ENCODE assay signal across 20 cellular contexts in the genomic region with DNA sequence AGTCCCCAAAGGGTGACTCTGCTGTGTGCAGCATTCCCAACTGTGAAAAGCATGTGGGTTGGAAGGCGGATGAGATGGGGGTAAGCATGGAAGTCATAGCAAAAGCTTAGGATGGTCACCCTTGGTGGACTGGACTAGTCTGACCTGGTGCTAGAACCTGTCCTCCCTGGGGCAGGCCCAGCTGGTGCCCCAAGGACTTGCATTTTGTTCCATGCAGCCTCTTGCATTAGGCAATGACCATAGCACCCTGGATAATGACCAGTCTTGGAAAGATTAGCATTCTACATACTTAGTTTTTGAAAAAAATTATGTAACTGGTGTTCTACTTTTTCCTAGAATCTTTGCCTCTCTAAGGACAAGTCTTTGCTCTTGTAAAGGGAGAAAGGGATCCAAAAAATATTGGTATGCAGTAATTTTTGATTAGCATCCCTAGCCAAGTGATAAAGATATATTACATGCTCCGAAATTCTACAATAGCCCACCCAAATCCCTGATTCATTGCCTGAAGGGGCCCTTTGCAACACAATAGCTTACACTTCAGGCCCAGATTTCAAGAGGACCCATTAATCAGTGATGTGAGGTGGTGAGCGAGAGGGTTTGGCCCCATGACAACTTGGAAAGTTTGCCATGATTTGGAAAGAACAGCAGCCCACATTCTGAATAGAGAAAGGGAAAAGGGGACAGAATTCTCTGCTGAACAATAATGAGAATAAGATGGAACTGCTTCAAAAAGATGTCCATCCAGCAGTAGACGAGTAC.
DNase-seq lines count a peak whose midpoint lies in the region; ATAC-seq and TF ChIP-seq lines count a peak whose summit lies in the region.
"Had no signal": no experiment of that assay in that cellular context is flagged by ENCODE, and none has a peak within 500 bp of the region (broad histone marks: within the 10 kb centered on the region; RNA-seq: fewer than 3 reads in every experiment).

No MANE protein-coding gene starts in this region.

- no peaks in the 10 kb centered on the region for H3K9me3 ChIP-seq in psoas muscle
- H3K9me3 ChIP-seq in uterus: no peaks in the 10 kb centered on the region
- H3K9me3 ChIP-seq in SK-N-SH: no peaks in the 10 kb centered on the region
- H3K9me3 ChIP-seq: BLaER1 treated with 17β-estradiol and CSF1 and Interleukin-3, amounts not matched to agents 10 nM and 100 nM; HAP-1 had no signal

- H3F3A ChIP-seq in SK-N-SH (replicated peaks; ENCODE audit: insufficient read depth): peaks cover 4% of the 10 kb centered on the region

- intact Hi-C loops in dorsolateral prefrontal cortex (cut with DNase I): loop anchor here in 1 of 2 donors (2.0 kb wide), 1 partner anchor 21 kb away; no protein-coding TSS in a partner anchor
- intact Hi-C loops in left ventricle myocardium superior (cut with micrococcal nuclease): no loop called here
- intact Hi-C loops in psoas muscle (cut with DNase I): no loop called here
- intact Hi-C loops in uterus (cut with DNase I; ENCODE audit: low total_unique reads): no loop called here

- DNase-seq in dorsolateral prefrontal cortex (no peak), left ventricle myocardium superior (peak; percentile 51), psoas muscle (peak; percentile 33 to 52), uterus (peak; percentile 58 to 68), SK-N-SH (no peak), SHP77 (lab: John Stamatoyannopoulos, UW) (no peak)
- no peak for DNase-seq in activated CD8-positive, alpha-beta memory T cell treated with anti-CD3 and anti-CD28 coated beads, Interleukin-2, amount 10 ng/mL, durations not matched to agents 7 days and 5 days
- DNase-seq: activated CD4-positive, CD25-positive, alpha-beta regulatory T cell; activated gamma-delta T cell treated with Interleukin-2 at 50 U/mL for 16 hours; DMS153; Karpas-422; kidney glomerular epithelial cell; naive B cell; NCI-H2171; stimulated activated CD4-positive, alpha-beta T cell treated with anti-CD3 and anti-CD28 coated beads, Interleukin-15, amount 100 ng/mL, for 24 hours; T-cell had no signal

- no peaks in the 10 kb centered on the region for H3K4me1 Mint-ChIP-seq in activated CD8-positive, alpha-beta memory T cell treated with anti-CD3 and anti-CD28 coated beads, Interleukin-2, amount 10 ng/mL, durations not matched to agents 7 days and 5 days
- H3K4me1 Mint-ChIP-seq: T-cell had no signal

- no peak for TF ChIP-seq EP300 in SK-N-SH (IDR thresholded peaks at IDR 0.05; ENCODE audit: borderline replicate concordance in 1 of 2, low read depth in 1 of 2, low read length in 1 of 2)

- H3K4me2 ChIP-seq in SK-N-SH: no peak overlapping the region

- ATAC-seq in left ventricle myocardium superior (peak; percentile 81), psoas muscle (peak; percentile 23 to 63 (median 56))
- no peak for ATAC-seq in activated CD8-positive, alpha-beta memory T cell treated with anti-CD3 and anti-CD28 coated beads, Interleukin-2, amount 10 ng/mL, durations not matched to agents 7 days and 5 days
- ATAC-seq: T-cell had no signal

- H3K4me3 ChIP-seq in dorsolateral prefrontal cortex (no peak overlapping the region), psoas muscle (no peak overlapping the region), uterus (no peak overlapping the region), SK-N-SH (ENCODE audit: low read depth in 2 of 2, low read length in 1 of 2) (no peak overlapping the region)
- H3K4me3 ChIP-seq: BLaER1 treated with 17β-estradiol and CSF1 and Interleukin-3, amounts not matched to agents 10 nM and 100 nM; HAP-1 had no signal

- H3K4me1 ChIP-seq in psoas muscle (no peaks in the 10 kb centered on the region), uterus (peaks cover 12 to 18% of the 10 kb centered on the region in 2 donors), SK-N-SH (ENCODE audit: control insufficient read depth in 1 of 2, insufficient read depth in 2 of 2, low read depth in 1 of 2, low read length in 1 of 2) (peaks cover 0 to 13% of the 10 kb centered on the region in 2 experiments; a peak in 2 of 4 replicates)

- no peaks in the 10 kb centered on the region for H3K9me3 Mint-ChIP-seq in activated CD8-positive, alpha-beta memory T cell treated with anti-CD3 and anti-CD28 coated beads, Interleukin-2, amount 10 ng/mL, durations not matched to agents 7 days and 5 days (ENCODE audit: low read depth)
- H3K9me3 Mint-ChIP-seq: naive B cell; stimulated activated naive CD8-positive, alpha-beta T cell treated with anti-CD3 and anti-CD28 coated beads, Interleukin-15, Interleukin-2, amounts not matched to agents 100 ng/mL and 50 ng/mL, for 24 hours; T-cell had no signal

- no peak overlapping the region for H2AFZ ChIP-seq in SK-N-SH (ENCODE audit: low read depth)

- TF ChIP-seq RAD21 in SK-N-SH (IDR thresholded peaks at IDR 0.05; ENCODE audit: low read length): no peak

- POLR2A ChIA-PET in SK-N-SH (lab: Yijun Ruan, JAX): no interaction called here

- TF ChIP-seq CTCF in dorsolateral prefrontal cortex (IDR thresholded peaks at IDR 0.05 in 54 of 56, conservative IDR thresholded peaks at IDR 0.05 in 2 of 56; ENCODE audit: low read depth in 1 of 56, partially characterized antibody in 56 of 56): no peak
- no peak for TF ChIP-seq CTCF in psoas muscle (IDR thresholded peaks at IDR 0.05)
- TF ChIP-seq CTCF in uterus (IDR thresholded peaks at IDR 0.05): no peak
- TF ChIP-seq CTCF in SK-N-SH (IDR thresholded peaks at IDR 0.05): no peak

- WGBS in psoas muscle, 3 donors: 56 to 74% (median 63%) methylated on average over 4 of the region's 4 CpGs
- WGBS in SK-N-SH (ENCODE audit: low lambda C conversion rate): 87% methylated on average over 4 of the region's 4 CpGs

- H3K27me3 ChIP-seq in dorsolateral prefrontal cortex (no peaks in the 10 kb centered on the region), psoas muscle (ENCODE audit: insufficient read depth in 3 of 3, low read length in 2 of 3) (no peaks in the 10 kb centered on the region), uterus (no peaks in the 10 kb centered on the region), SK-N-SH (ENCODE audit: insufficient read depth) (no peaks in the 10 kb centered on the region)
- H3K27me3 ChIP-seq: BLaER1 treated with 17β-estradiol and CSF1 and Interleukin-3, amounts not matched to agents 10 nM and 100 nM had no signal

- H3K27ac ChIP-seq in dorsolateral prefrontal cortex (peak overlapping the region; percentile 50 to 99 (median 95)), psoas muscle (no peak overlapping the region), uterus (peak overlapping the region; percentile 74 to 85), SK-N-SH (ENCODE audit: low read depth in 2 of 2, low read length in 1 of 2) (no peak overlapping the region)
- H3K27ac ChIP-seq: epithelial cell of prostate had no signal

- no peaks in the 10 kb centered on the region for H3K79me2 ChIP-seq in SK-N-SH (ENCODE audit: insufficient read depth)

- no peak overlapping the region for H3K4me3 Mint-ChIP-seq in activated CD8-positive, alpha-beta memory T cell treated with anti-CD3 and anti-CD28 coated beads, Interleukin-2, amount 10 ng/mL, durations not matched to agents 7 days and 5 days
- H3K4me3 Mint-ChIP-seq: naive B cell; stimulated activated naive CD8-positive, alpha-beta T cell treated with anti-CD3 and anti-CD28 coated beads, Interleukin-15, Interleukin-2, amounts not matched to agents 100 ng/mL and 50 ng/mL, for 24 hours; T-cell had no signal

- no peak overlapping the region for H3K27ac Mint-ChIP-seq in activated CD8-positive, alpha-beta memory T cell treated with anti-CD3 and anti-CD28 coated beads, Interleukin-2, amount 10 ng/mL, durations not matched to agents 7 days and 5 days
- H3K27ac Mint-ChIP-seq: naive B cell; stimulated activated naive CD8-positive, alpha-beta T cell treated with anti-CD3 and anti-CD28 coated beads, Interleukin-15, Interleukin-2, amounts not matched to agents 100 ng/mL and 50 ng/mL, for 24 hours; T-cell had no signal

- H3K9me2 ChIP-seq in SK-N-SH: no peaks in the 10 kb centered on the region

- H3K36me3 Mint-ChIP-seq in activated CD8-positive, alpha-beta memory T cell treated with anti-CD3 and anti-CD28 coated beads, Interleukin-2, amount 10 ng/mL, durations not matched to agents 7 days and 5 days: no peaks in the 10 kb centered on the region
- H3K36me3 Mint-ChIP-seq: naive B cell, T-cell had no signal

- no peak overlapping the region for H3K9ac ChIP-seq in SK-N-SH
- H3K9ac ChIP-seq: BLaER1 treated with 17β-estradiol and CSF1 and Interleukin-3, amounts not matched to agents 10 nM and 100 nM had no signal

- CTCF ChIA-PET in SK-N-SH (lab: Yijun Ruan, JAX): interaction anchor here (2.2 kb wide), 1 partner anchor 44 kb away, joined by 7 read pairs; no protein-coding TSS in a partner anchor
- CTCF ChIA-PET in activated CD8-positive, alpha-beta memory T cell treated with anti-CD3 and anti-CD28 coated beads, Interleukin-2, amount 10 ng/mL, durations not matched to agents 7 days and 5 days (lab: Charles Lee): no interaction called here

- H3K36me3 ChIP-seq in psoas muscle (ENCODE audit: insufficient read depth in 1 of 2, low read depth in 1 of 2) (no peaks in the 10 kb centered on the region), uterus (no peaks in the 10 kb centered on the region), SK-N-SH (replicated peaks in 1 of 2; ENCODE audit: control insufficient read depth in 1 of 2, insufficient read depth in 2 of 2, low read length in 1 of 2) (no peaks in the 10 kb centered on the region)
- H3K36me3 ChIP-seq: BLaER1 treated with 17β-estradiol and CSF1 and Interleukin-3, amounts not matched to agents 10 nM and 100 nM; HAP-1 had no signal

- TF ChIP-seq POLR2A in uterus (IDR thresholded peaks at IDR 0.05): no peak

- H3K27me3 Mint-ChIP-seq in activated CD8-positive, alpha-beta memory T cell treated with anti-CD3 and anti-CD28 coated beads, Interleukin-2, amount 10 ng/mL, durations not matched to agents 7 days and 5 days: peaks cover 11% of the 10 kb centered on the region
- H3K27me3 Mint-ChIP-seq: naive B cell; stimulated activated naive CD8-positive, alpha-beta T cell treated with anti-CD3 and anti-CD28 coated beads, Interleukin-15, Interleukin-2, amounts not matched to agents 100 ng/mL and 50 ng/mL, for 24 hours had no signal

- no peaks in the 10 kb centered on the region for H4K20me1 ChIP-seq in SK-N-SH (ENCODE audit: insufficient read depth)
- H4K20me1 ChIP-seq: BLaER1 treated with 17β-estradiol and CSF1 and Interleukin-3, amounts not matched to agents 10 nM and 100 nM had no signal

Comparison
In these comparisons a context has a peak if more than half of its experiments do, and no peak if none do; other contexts are left out.
1. DNase-seq: peak in left ventricle myocardium superior (single experiment), psoas muscle (2 of 2) and uterus (2 of 2); none in dorsolateral prefrontal cortex (0 of 10), SK-N-SH (single experiment), activated CD8-positive, alpha-beta memory T cell treated with anti-CD3 and anti-CD28 coated beads, Interleukin-2, amount 10 ng/mL, durations not matched to agents 7 days and 5 days (single experiment) and SHP77 (0 of 2).
2. H3K27ac ChIP-seq: peak in dorsolateral prefrontal cortex (59 of 59) and uterus (2 of 2); none in psoas muscle (single experiment) and SK-N-SH (0 of 2).